In genomic region chr12:94509317-94509716, GRCh38 we compare ENCODE assay signal across 27 cellular contexts.
"Had no signal": no experiment of that assay in that cellular context is flagged by ENCODE, and none has a peak within 500 bp of the region (broad histone marks: within the 10 kb centered on the region; RNA-seq: fewer than 3 reads in every experiment).

No MANE protein-coding gene starts in this region.

- H3K27me3 ChIP-seq: dorsolateral prefrontal cortex, esophagus squamous epithelium, gastroesophageal sphincter, heart left ventricle, hepatocyte, left lung had no signal

- H3K4me1 ChIP-seq: esophagus squamous epithelium, foreskin keratinocyte, left lung, lower lobe of right lung had no signal

- H3K36me3 ChIP-seq: esophagus squamous epithelium, gastroesophageal sphincter, heart left ventricle, left lung, lower lobe of right lung had no signal

- ATAC-seq: effector memory CD8-positive, alpha-beta T cell; esophagus mucosa; foreskin keratinocyte; gastroesophageal sphincter; left colon; left lung; lower lobe of right lung; mucosa of descending colon had no signal

- H3K27ac ChIP-seq: coronary artery, dorsolateral prefrontal cortex, epithelial cell of prostate, esophagus squamous epithelium, foreskin keratinocyte, gastroesophageal sphincter, hepatocyte, left lung, lower lobe of right lung had no signal

- H3K36me3 Mint-ChIP-seq: immature natural killer cell, mesothelial cell of epicardium had no signal

- H3K9me3 Mint-ChIP-seq: effector memory CD8-positive, alpha-beta T cell; endodermal cell; immature natural killer cell had no signal

- H3K4me3 ChIP-seq: coronary artery, dorsolateral prefrontal cortex, esophagus squamous epithelium, gastroesophageal sphincter, heart left ventricle, hepatocyte, left lung, lower lobe of right lung, mucosa of descending colon had no signal

- H3K79me2 ChIP-seq: hepatocyte had no signal

- H3K4me3 Mint-ChIP-seq: effector memory CD8-positive, alpha-beta T cell; endodermal cell; immature natural killer cell; mesothelial cell of epicardium; naive B cell had no signal

- DNase-seq: dermis blood vessel endothelial cell; dorsolateral prefrontal cortex; effector CD8-positive, alpha-beta T cell; effector memory CD8-positive, alpha-beta T cell; endodermal cell; erythroblast; esophagus squamous epithelium; foreskin keratinocyte; heart left ventricle; hypothalamus; immature natural killer cell; islet precursor cell; kidney; kidney glomerular epithelial cell; left colon; left lung; left ventricle myocardium superior; lower lobe of right lung; mesenchymal stem cell; mucosa of descending colon; naive B cell had no signal

- H3K27ac Mint-ChIP-seq: effector memory CD8-positive, alpha-beta T cell; endodermal cell; immature natural killer cell; mesothelial cell of epicardium had no signal

- H3K4me1 Mint-ChIP-seq: endodermal cell, immature natural killer cell, mesothelial cell of epicardium, naive B cell had no signal

- H2AFZ ChIP-seq: hepatocyte had no signal

- H3K27me3 Mint-ChIP-seq: effector memory CD8-positive, alpha-beta T cell had no signal

- H3K4me2 ChIP-seq: hepatocyte had no signal
